ENCODE assay signal across 1 cellular context in genomic region chr7:27684491-27684890, GRCh38.
TF ChIP-seq lines count a peak whose summit lies in the region.

No MANE protein-coding gene starts in this region.

TF ChIP-seq in IMR-90, 13 proteins besides CTCF, POLR2A, EP300 and RAD21:
- TF ChIP-seq NFE2L2 (IDR thresholded peaks at IDR 0.05; ENCODE audit: low read depth, low read length) (no peak), MXI1 (IDR thresholded peaks at IDR 0.05; ENCODE audit: borderline replicate concordance, low read depth, low read length) (no peak), MAZ (IDR thresholded peaks at IDR 0.05; ENCODE audit: borderline replicate concordance, low read depth, low read length) (no peak), RFX5 (IDR thresholded peaks at IDR 0.05; ENCODE audit: low read depth, low read length) (no peak), FOS (IDR thresholded peaks at IDR 0.05; ENCODE audit: low read depth, low read length) (no peak)
